1 cellular context compared by ENCODE assay signal in genomic region chr5:96614110-96614691, GRCh38.
TF ChIP-seq lines count a peak whose summit lies in the region.

No MANE protein-coding gene starts in this region.

TF ChIP-seq in GM23338, 12 proteins besides CTCF, POLR2A, EP300 and RAD21:
- no peak for TF ChIP-seq ZNF462 (CRISPR knock-in tag; IDR thresholded peaks at IDR 0.05)
- TF ChIP-seq ZNF114 (CRISPR knock-in tag; IDR thresholded peaks at IDR 0.05): no peak
- TF ChIP-seq REST (IDR thresholded peaks at IDR 0.05; ENCODE audit: unreplicated experiment): no peak
- TF ChIP-seq EZH2 (IDR thresholded peaks at IDR 0.05; ENCODE audit: low read depth, unreplicated experiment): no peak
- no peak for TF ChIP-seq JUNB (IDR thresholded peaks at IDR 0.05; ENCODE audit: unreplicated experiment)
- no peak for TF ChIP-seq NANOG (IDR thresholded peaks at IDR 0.05; ENCODE audit: borderline replicate concordance)
- no peak for TF ChIP-seq POLR2AphosphoS5 (IDR thresholded peaks at IDR 0.05; ENCODE audit: low read depth)
- no peak for TF ChIP-seq EZH2phosphoT487 (IDR thresholded peaks at IDR 0.05; ENCODE audit: unreplicated experiment)
- no peak for TF ChIP-seq ZNF331 (CRISPR knock-in tag; IDR thresholded peaks at IDR 0.05; ENCODE audit: low read depth)
- TF ChIP-seq CREB1 (CRISPR knock-in tag; IDR thresholded peaks at IDR 0.05; ENCODE audit: low read depth): no peak
- no peak for TF ChIP-seq ETS1 (IDR thresholded peaks at IDR 0.05)
- no peak for TF ChIP-seq STAT1 (IDR thresholded peaks at IDR 0.05; ENCODE audit: unreplicated experiment)
